ENCODE assay signal across 1 cellular context in genomic region chr11:86719781-86720463, GRCh38.
TF ChIP-seq lines count a peak whose summit lies in the region.

No MANE protein-coding gene starts in this region.

TF ChIP-seq in HepG2, 621 proteins besides CTCF, POLR2A, EP300 and RAD21:
- TF ChIP-seq CHCHD3 (CRISPR knock-in tag; IDR thresholded peaks at IDR 0.05), result no peak
- no peak for TF ChIP-seq ZNF552 (CRISPR knock-in tag; IDR thresholded peaks at IDR 0.05; ENCODE audit: borderline replicate concordance)
- TF ChIP-seq RNF2 (conservative IDR thresholded peaks at IDR 0.05; ENCODE audit: low read depth), result no peak
- no peak for TF ChIP-seq ZNF567 (CRISPR knock-in tag; IDR thresholded peaks at IDR 0.05; ENCODE audit: borderline replicate concordance)
